13 cellular contexts compared by ENCODE assay signal in the genomic region with DNA sequence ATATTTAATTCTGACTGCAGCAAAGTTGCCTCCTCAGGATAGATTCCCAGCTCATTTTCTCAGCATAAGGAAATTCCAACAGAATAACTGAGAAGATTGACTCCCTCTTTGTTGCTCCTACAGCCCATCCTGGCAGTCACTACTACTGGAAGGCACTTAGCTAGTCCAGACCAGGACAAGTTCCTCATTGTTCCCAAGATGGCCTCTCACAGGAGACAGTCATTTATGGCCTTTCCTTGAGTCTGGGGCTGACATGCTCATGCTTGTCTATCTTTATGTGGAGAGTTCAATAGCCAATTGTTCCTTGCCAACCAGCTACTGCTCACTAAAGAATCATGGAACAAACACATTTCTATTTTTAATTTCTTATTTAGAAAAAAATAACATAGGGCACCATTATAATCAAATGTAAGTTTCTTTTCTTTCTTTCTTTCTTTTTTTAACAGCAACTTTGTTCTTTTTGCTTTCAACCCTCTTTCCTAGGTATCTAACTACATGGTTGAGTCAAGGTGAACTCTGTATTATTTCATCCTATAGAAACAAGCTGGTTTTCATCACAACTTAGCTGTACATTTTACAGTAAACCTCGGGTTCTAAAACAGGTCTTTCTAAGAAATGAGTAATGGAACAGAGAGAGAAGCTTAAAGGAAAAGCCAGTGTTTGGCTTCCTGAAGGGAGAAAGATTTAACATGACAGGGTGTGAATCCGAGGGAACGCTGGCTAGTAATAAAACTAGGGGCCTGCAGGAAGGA.
DNase-seq lines count a peak whose midpoint lies in the region; ATAC-seq and TF ChIP-seq lines count a peak whose summit lies in the region.
"Had no signal": no experiment of that assay in that cellular context is flagged by ENCODE, and none has a peak within 500 bp of the region (broad histone marks: within the 10 kb centered on the region; RNA-seq: fewer than 3 reads in every experiment).

No MANE protein-coding gene starts in this region.

- peak overlapping the region in 7 of 8 donors; percentile 43 to 84 (median 67) for H3K4me3 Mint-ChIP-seq in CD4-positive, alpha-beta memory T cell
- H3K4me3 Mint-ChIP-seq in memory B cell (peak overlapping the region; percentile 6), type B pancreatic cell (no peak overlapping the region)

- no peaks in the 10 kb centered on the region for H3K27me3 Mint-ChIP-seq in CD4-positive, alpha-beta memory T cell
- no peaks in the 10 kb centered on the region for H3K27me3 Mint-ChIP-seq in memory B cell
- no peaks in the 10 kb centered on the region for H3K27me3 Mint-ChIP-seq in type B pancreatic cell

- H3K4me3 ChIP-seq in CD4-positive, alpha-beta memory T cell (ENCODE audit: low read length in 2 of 2), result no peak overlapping the region
- H3K4me3 ChIP-seq: BLaER1 treated with 17β-estradiol and CSF1 and Interleukin-3, amounts not matched to agents 10 nM and 100 nM had no signal

- peak overlapping the region; percentile 82 to 94 (median 90) for H3K27ac Mint-ChIP-seq in CD4-positive, alpha-beta memory T cell
- peak overlapping the region; percentile 40 to 96 for H3K27ac Mint-ChIP-seq in activated naive CD4-positive, alpha-beta T cell treated with anti-CD3 and anti-CD28 coated beads, Interleukin-2, amount 50 U/mL, for 72 hours
- H3K27ac Mint-ChIP-seq in memory B cell, result peak overlapping the region; percentile 41
- H3K27ac Mint-ChIP-seq in type B pancreatic cell, result no peak overlapping the region

- ATAC-seq in activated naive CD4-positive, alpha-beta T cell treated with anti-CD3 and anti-CD28 coated beads, Interleukin-2, amount 50 U/mL, for 72 hours, result peak in 1 of 2 donors; percentile 80
- ATAC-seq in memory B cell (ENCODE audit: low read depth), result no peak
- ATAC-seq: left colon had no signal

- H3K36me3 Mint-ChIP-seq in CD4-positive, alpha-beta memory T cell, result peaks cover 46 to 47% of the 10 kb centered on the region in 2 donors
- H3K36me3 Mint-ChIP-seq in activated naive CD4-positive, alpha-beta T cell treated with anti-CD3 and anti-CD28 coated beads, Interleukin-2, amount 50 U/mL, for 72 hours, result peaks cover 7 to 19% of the 10 kb centered on the region in 2 donors
- peaks cover 18% of the 10 kb centered on the region for H3K36me3 Mint-ChIP-seq in memory B cell
- peaks cover 4% of the 10 kb centered on the region for H3K36me3 Mint-ChIP-seq in type B pancreatic cell
- H3K36me3 Mint-ChIP-seq: IgD-negative memory B cell had no signal

- DNase-seq in CD4-positive, alpha-beta memory T cell, result no peak
- peak; percentile 66 for DNase-seq in MV-4-11 (lab: John Stamatoyannopoulos, UW)
- DNase-seq in activated naive CD4-positive, alpha-beta T cell treated with anti-CD3 and anti-CD28 coated beads, Interleukin-2, amount 50 U/mL, for 72 hours (ENCODE audit: low spot score in 2 of 2), result no peak
- DNase-seq in memory B cell (ENCODE audit: low spot score in 2 of 2), result no peak
- no peak for DNase-seq in type B pancreatic cell (ENCODE audit: extremely low spot score, unreplicated experiment)
- DNase-seq in NCI-H1417 (lab: John Stamatoyannopoulos, UW), result no peak
- no peak for DNase-seq in cardiac septum (ENCODE audit: low spot score)
- DNase-seq in cerebellum (ENCODE audit: low spot score), result no peak
- DNase-seq: left colon, NCI-H510A had no signal

- no peaks in the 10 kb centered on the region for H3K27me3 ChIP-seq in CD4-positive, alpha-beta memory T cell (ENCODE audit: insufficient read depth, low read length)
- H3K27me3 ChIP-seq: BLaER1 treated with 17β-estradiol and CSF1 and Interleukin-3, amounts not matched to agents 10 nM and 100 nM had no signal

- TF ChIP-seq CTCF in type B pancreatic cell (conservative IDR thresholded peaks at IDR 0.05), result no peak

- intact Hi-C loops in CD4-positive, alpha-beta memory T cell (cut with micrococcal nuclease), result no loop called here
- intact Hi-C loops in cardiac septum (cut with DNase I), result no loop called here

- peak overlapping the region; percentile 35 for H3K27ac ChIP-seq in CD4-positive, alpha-beta memory T cell (ENCODE audit: low read depth, low read length)
- H3K27ac ChIP-seq: BLaER1 treated with 17β-estradiol and CSF1 and Interleukin-3, amounts not matched to agents 10 nM and 100 nM; RWPE1 had no signal

- H3K9me3 Mint-ChIP-seq in CD4-positive, alpha-beta memory T cell, result peaks cover 3 to 38% (median 17%) of the 10 kb centered on the region in 8 donors
- peaks cover 5 to 31% of the 10 kb centered on the region in 2 donors for H3K9me3 Mint-ChIP-seq in activated naive CD4-positive, alpha-beta T cell treated with anti-CD3 and anti-CD28 coated beads, Interleukin-2, amount 50 U/mL, for 72 hours
- H3K9me3 Mint-ChIP-seq in memory B cell (peaks cover 7% of the 10 kb centered on the region), type B pancreatic cell (peaks cover 9% of the 10 kb centered on the region)

- H3K36me3 ChIP-seq in CD4-positive, alpha-beta memory T cell (ENCODE audit: insufficient read depth, low read length), result no peaks in the 10 kb centered on the region

- peaks cover 87% of the 10 kb centered on the region for H3K4me1 ChIP-seq in CD4-positive, alpha-beta memory T cell (ENCODE audit: insufficient read depth, low read length)

- peaks cover 56 to 95% (median 75%) of the 10 kb centered on the region in 4 donors for H3K4me1 Mint-ChIP-seq in CD4-positive, alpha-beta memory T cell
- H3K4me1 Mint-ChIP-seq in memory B cell (peaks cover 42% of the 10 kb centered on the region), type B pancreatic cell (ENCODE audit: unreplicated experiment) (no peaks in the 10 kb centered on the region)

- CTCF ChIA-PET in CD4-positive, alpha-beta memory T cell (lab: Charles Lee; ENCODE audit: partially characterized antibody), result interaction anchor here (1.2 to 6.4 kb wide), 10 partner anchors 9 to 92 kb away, joined by 3 to 36 read pairs (median 6); no protein-coding TSS in a partner anchor

- POLR2A ChIA-PET in CD4-positive, alpha-beta memory T cell (lab: Charles Lee; ENCODE audit: partially characterized antibody), result interaction anchor here (0.7 to 51.2 kb wide), 10 partner anchors 11 to 146 kb away, joined by 3 to 2213 read pairs (median 6); no protein-coding TSS in a partner anchor

- H3K9me3 ChIP-seq in CD4-positive, alpha-beta memory T cell (ENCODE audit: control insufficient read depth in 1 of 2, low read length in 2 of 2), result peaks cover 0 to 5% of the 10 kb centered on the region in 2 donors
